Comparison of ENCODE assay signal across 10 cellular contexts in genomic region chr20:40683221-40683893, GRCh38. TPM values are rescaled to one million over a fixed set of nuclear protein-coding genes. Genes with fewer than 3 reads are reported as not detected.
DNase-seq lines count a peak whose midpoint lies in the region; ATAC-seq, FAIRE-seq and TF ChIP-seq lines count a peak whose summit lies in the region.
"Had no signal": no experiment of that assay in that cellular context is flagged by ENCODE, and none has a peak within 500 bp of the region (broad histone marks: within the 10 kb centered on the region; RNA-seq: fewer than 3 reads in every experiment).

No MANE protein-coding gene starts in this region.

- H3K9ac ChIP-seq in adipocyte (ENCODE audit: low read length): peak overlapping the region; percentile 72
- H3K9ac ChIP-seq: SK-N-SH had no signal

- no peak for TF ChIP-seq RAD21 in A549 (conservative IDR thresholded peaks at IDR 0.05 in 1 of 2, IDR thresholded peaks at IDR 0.05 in 1 of 2)

- H3K27me3 ChIP-seq in adipocyte (replicated peaks; ENCODE audit: control insufficient read depth, insufficient read depth, low read length) (peaks cover 4% of the 10 kb centered on the region), left ventricle myocardium inferior (ENCODE audit: low read depth) (peaks cover 69% of the 10 kb centered on the region)

- H3K4me3 ChIP-seq in A549 (peak overlapping the region; percentile 2; the same call in 1 of the 3 replicates), adipocyte (ENCODE audit: low read length) (peak overlapping the region; percentile 72), left ventricle myocardium inferior (peak overlapping the region; percentile 76)

- intact Hi-C loops in left ventricle myocardium inferior (cut with micrococcal nuclease): no loop called here

- FAIRE-seq in A549 (lab: Jason Lieb, UNC): no peak

- H3K36me3 ChIP-seq in adipocyte (ENCODE audit: control insufficient read depth, insufficient read depth, low read length, severe bottlenecking) (peaks cover 11% of the 10 kb centered on the region), left ventricle myocardium inferior (peaks cover 8% of the 10 kb centered on the region)

- no peak for TF ChIP-seq POLR2A in A549 (IDR thresholded peaks at IDR 0.05; ENCODE audit: low read length)
- no peak for TF ChIP-seq POLR2A in erythroblast (IDR thresholded peaks at IDR 0.05; ENCODE audit: low read length)

- ATAC-seq in A549 (peak in 1 of 2 experiments; percentile 48; a peak in 3 of 6 replicates), omental fat pad (ENCODE audit: low FRiP score) (peak; percentile 15)
- ATAC-seq: activated T-helper 17 cell treated with anti-CD3 and anti-CD28 coated beads, Interleukin-2, amount 50 U/mL, for 72 hours had no signal

- H3K4me1 ChIP-seq in A549 (no peaks in the 10 kb centered on the region), adipocyte (ENCODE audit: control insufficient read depth, insufficient read depth, low read length) (peaks cover 28% of the 10 kb centered on the region), left ventricle myocardium inferior (peaks cover 46% of the 10 kb centered on the region)

- WGBS in A549 (ENCODE audit: missing lambda C conversion rate): 27% methylated on average over 47 of the region's 58 CpGs

- H3K9me3 ChIP-seq in A549: no peaks in the 10 kb centered on the region
- H3K9me3 ChIP-seq in adipocyte (ENCODE audit: control insufficient read depth, low read length): no peaks in the 10 kb centered on the region
- H3K9me3 ChIP-seq in left ventricle myocardium inferior (replicated peaks): no peaks in the 10 kb centered on the region
- H3K9me3 ChIP-seq: SK-N-SH had no signal

- POLR2A ChIA-PET in A549 (lab: Yijun Ruan, JAX): no interaction called here

- no peak for DNase-seq in A549 (ENCODE audit: low read depth in 1 of 2, low spot score in 1 of 2)
- DNase-seq in adipocyte (ENCODE audit: low read depth): no peak
- DNase-seq in left ventricle myocardium inferior: peak; percentile 50
- no peak for DNase-seq in omental fat pad (ENCODE audit: low spot score)
- DNase-seq in COR-L47 (lab: John Stamatoyannopoulos, UW): no peak
- DNase-seq in erythroblast (lab: John Stamatoyannopoulos, UW): no peak
- DNase-seq in NCI-H2107 treated with DMSO at 0.1 percent for 48 hours (lab: John Stamatoyannopoulos, UW; ENCODE audit: unreplicated experiment): no peak
- DNase-seq in NCI-H2081 (lab: John Stamatoyannopoulos, UW): no peak
- DNase-seq: SK-N-SH had no signal

- TF ChIP-seq CTCF in A549 (IDR thresholded peaks at IDR 0.05): no peak
- TF ChIP-seq CTCF in left ventricle myocardium inferior (IDR thresholded peaks at IDR 0.05; ENCODE audit: borderline replicate concordance): no peak
- TF ChIP-seq CTCF in omental fat pad (IDR thresholded peaks at IDR 0.05): no peak

- H3K27ac ChIP-seq in A549 (no peak overlapping the region), left ventricle myocardium inferior (replicated peaks) (peak overlapping the region; percentile 73)

- CTCF ChIA-PET in A549 (lab: Yijun Ruan, JAX): interaction anchor here (1.1 to 1.5 kb wide), 3 partner anchors 14 to 174 kb away, joined by 3 read pairs; no protein-coding TSS in a partner anchor

- no peak for TF ChIP-seq EP300 in A549 (IDR thresholded peaks at IDR 0.05)

- H3K4me2 ChIP-seq in A549: peak overlapping the region; percentile 47
- H3K4me2 ChIP-seq: SK-N-SH had no signal

TF ChIP-seq in A549, 52 proteins besides CTCF, POLR2A, EP300 and RAD21:
- no peak for TF ChIP-seq JUN (IDR thresholded peaks at IDR 0.05)
- TF ChIP-seq, protein P1, sequence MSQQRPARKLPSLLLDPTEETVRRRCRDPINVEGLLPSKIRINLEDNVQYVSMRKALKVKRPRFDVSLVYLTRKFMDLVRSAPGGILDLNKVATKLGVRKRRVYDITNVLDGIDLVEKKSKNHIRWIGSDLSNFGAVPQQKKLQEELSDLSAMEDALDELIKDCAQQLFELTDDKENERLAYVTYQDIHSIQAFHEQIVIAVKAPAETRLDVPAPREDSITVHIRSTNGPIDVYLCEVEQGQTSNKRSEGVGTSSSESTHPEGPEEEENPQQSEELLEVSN (IDR thresholded peaks at IDR 0.05; ENCODE audit: borderline replicate concordance, low read depth): no peak
- no peak for TF ChIP-seq MAZ (IDR thresholded peaks at IDR 0.05; ENCODE audit: borderline replicate concordance, low read depth, low read length)
- TF ChIP-seq HES2 (IDR thresholded peaks at IDR 0.05): no peak
TF ChIP-seq in A549: peak in this region for 0.

RNA-seq across cellular contexts. Expression of gene MAFB, which starts 5.7 kb away (rescaled TPM):
- polyA plus RNA-seq in A549 (2011; rRNA removed) (0.04 TPM in 1 of 2 replicates, not detected in the other), A549 (2017; fragmentation: RNase III; extraction: RNeasy Plus Mini Kit Qiagen cat#74134 plus additional on column Dnase treatment) (not detected in 3 replicates)
- 0.01 TPM in 1 of 2 replicates, not detected in the other for polyA plus RNA-seq in A549 (2012; cell fraction: cytosol; rRNA removed)
- polyA plus RNA-seq in A549 (2012; cell fraction: nucleus; rRNA removed): 0.02 and 0.04 TPM in 2 replicates
- polyA minus RNA-seq in A549 (2011; rRNA and poly(A)+ RNA removed): not detected in 2 replicates
- total RNA-seq in left ventricle myocardium inferior (10.2 TPM), omental fat pad (100 to 1,000 TPM in 1 of 4 donors, 10 to 100 TPM in 3; 44.3 to 173 (median 82.4) TPM)
- total RNA-seq: activated T-helper 17 cell treated with anti-CD3 and anti-CD28 coated beads, Interleukin-2, amount 50 U/mL, for 72 hours had no signal

Comparison
In these comparisons a context has a peak if more than half of its experiments do, and no peak if none do; other contexts are left out.
1. H3K4me3 ChIP-seq: peak in every context shown above with its lines; median percentile 76 in left ventricle myocardium inferior; 72 in adipocyte; 2 in A549.